14 cellular contexts compared by ENCODE assay signal in the genomic region with DNA sequence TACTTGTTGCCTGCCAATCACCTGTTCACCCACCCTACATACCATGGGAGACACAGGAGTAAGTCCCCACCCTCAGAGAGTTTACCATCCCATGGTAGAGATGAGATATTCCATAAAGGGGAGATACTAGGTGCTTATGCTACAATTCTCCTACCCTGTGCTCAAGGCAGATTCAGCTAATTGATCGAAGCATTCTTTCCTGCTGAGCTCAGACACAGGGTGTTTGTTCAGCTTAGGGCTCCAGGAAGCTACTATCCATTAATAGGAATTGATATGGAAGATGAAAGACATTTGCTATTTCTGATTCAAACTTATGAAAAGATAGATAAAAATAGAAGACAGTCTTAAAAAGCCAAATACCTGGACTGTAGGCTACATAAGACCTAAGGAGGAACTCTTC. TPM values are rescaled to one million over a fixed set of nuclear protein-coding genes. Genes with fewer than 3 reads are reported as not detected.
DNase-seq lines count a peak whose midpoint lies in the region; ATAC-seq, FAIRE-seq and TF ChIP-seq lines count a peak whose summit lies in the region.
"Had no signal": no experiment of that assay in that cellular context is flagged by ENCODE, and none has a peak within 500 bp of the region (broad histone marks: within the 10 kb centered on the region; RNA-seq: fewer than 3 reads in every experiment).

No MANE protein-coding gene starts in this region.

- intact Hi-C loops in Calu3 (cut with micrococcal nuclease; ENCODE audit: unreplicated experiment) = loop anchor here (2.0 kb wide), 1 partner anchor 14 kb away; no protein-coding TSS in a partner anchor
- intact Hi-C loops in pancreas (cut with DNase I) = no loop called here

- H3K4me3 ChIP-seq in hepatocyte (no peak overlapping the region), pancreas (no peak overlapping the region)

- FAIRE-seq in pancreas (lab: Jason Lieb, UNC) = no peak
- no peak for FAIRE-seq in D721Med (lab: Jason Lieb, UNC)

- H3K27me3 ChIP-seq in hepatocyte (peaks cover 6% of the 10 kb centered on the region), pancreas (no peaks in the 10 kb centered on the region)

- H3K4me1 ChIP-seq in hepatocyte (ENCODE audit: insufficient read depth) = peaks cover 19% of the 10 kb centered on the region
- H3K4me1 ChIP-seq in pancreas = no peaks in the 10 kb centered on the region

- H3K27ac Mint-ChIP-seq in Calu3 (ENCODE audit: unreplicated experiment) = peak overlapping the region; percentile 85
- H3K27ac Mint-ChIP-seq: CD14-positive monocyte; CD8-positive, alpha-beta T cell; HFFc6 had no signal

- peaks cover 4% of the 10 kb centered on the region for H3K36me3 Mint-ChIP-seq in Calu3 (ENCODE audit: insufficient read depth, unreplicated experiment)
- H3K36me3 Mint-ChIP-seq: CD14-positive monocyte; CD8-positive, alpha-beta T cell had no signal

- no peaks in the 10 kb centered on the region for H4K20me1 ChIP-seq in hepatocyte (ENCODE audit: insufficient read depth, poor library complexity, severe bottlenecking)

- TF ChIP-seq CTCF in Calu3 (IDR thresholded peaks at IDR 0.05; ENCODE audit: unreplicated experiment) = no peak
- no peak for TF ChIP-seq CTCF in hepatocyte (IDR thresholded peaks at IDR 0.05; ENCODE audit: poor library complexity)
- no peak for TF ChIP-seq CTCF in pancreas (IDR thresholded peaks at IDR 0.05)
- no peak for TF ChIP-seq CTCF in D721Med (IDR thresholded peaks at IDR 0.05; ENCODE audit: insufficient read depth, missing control alignments)

- H3K36me3 ChIP-seq in hepatocyte (replicated peaks; ENCODE audit: insufficient read depth, low read depth) = no peaks in the 10 kb centered on the region
- H3K36me3 ChIP-seq in pancreas = no peaks in the 10 kb centered on the region

- H3K27me3 Mint-ChIP-seq in Calu3 (ENCODE audit: unreplicated experiment) = no peaks in the 10 kb centered on the region

- H3K9me3 ChIP-seq in hepatocyte (ENCODE audit: low read depth) (no peaks in the 10 kb centered on the region), pancreas (no peaks in the 10 kb centered on the region)

- 81% methylated on average over 1 of the region's 1 CpG for WGBS in hepatocyte (ENCODE audit: low lambda C conversion rate, missing lambda C conversion rate)
- WGBS in pancreas, 2 donors = 50 to 56% methylated on average over 1 of the region's 1 CpG

- no peaks in the 10 kb centered on the region for H3K9me2 ChIP-seq in hepatocyte (replicated peaks; ENCODE audit: insufficient read depth)

- H3K4me1 Mint-ChIP-seq in Calu3 (ENCODE audit: low read depth, unreplicated experiment) = peaks cover 89% of the 10 kb centered on the region
- H3K4me1 Mint-ChIP-seq: CD14-positive monocyte had no signal

- H3K79me2 ChIP-seq in hepatocyte = no peaks in the 10 kb centered on the region

- ATAC-seq in pancreas (peak in 3 of 4 donors; percentile 60 to 67 (median 63)), HG03108 (IDR thresholded peaks at IDR 0.05; ENCODE audit: unreplicated experiment) (no peak)
- ATAC-seq: CD8-positive, alpha-beta T cell had no signal

- CTCF ChIA-PET in Calu3 (lab: Charles Lee) = interaction anchor here (0.9 to 1.0 kb wide), 2 partner anchors 11 to 20 kb away, joined by 3 read pairs; no protein-coding TSS in a partner anchor

- no peak overlapping the region for H3K4me2 ChIP-seq in hepatocyte

- H3K9me3 Mint-ChIP-seq in Calu3 (ENCODE audit: low read depth, unreplicated experiment) = no peaks in the 10 kb centered on the region
- H3K9me3 Mint-ChIP-seq: CD14-positive monocyte, HFFc6 had no signal

- peak overlapping the region; percentile 39 for H3K4me3 Mint-ChIP-seq in Calu3 (ENCODE audit: low read depth, unreplicated experiment)
- H3K4me3 Mint-ChIP-seq: CD14-positive monocyte; CD8-positive, alpha-beta T cell; HFFc6 had no signal

- no TSS peak for BruUV-seq in Calu3 (replicated peaks; lab: Mats Ljungman, UMichigan)

- H3K27ac ChIP-seq in hepatocyte (peak overlapping the region; percentile 15), pancreas (peak overlapping the region in 2 of 4 donors; percentile 39 to 55)

- no peak overlapping the region for H2AFZ ChIP-seq in hepatocyte

- DNase-seq in COLO668 (lab: John Stamatoyannopoulos, UW; ENCODE audit: unreplicated experiment) (peak; percentile 28), Calu3 (peak; percentile 30), hepatocyte (ENCODE audit: low spot score) (no peak), pancreas (no peak), D721Med (ENCODE audit: insufficient read length, low spot score) (no peak), NCI-H146 treated with DMSO at 0.1 percent for 48 hours (lab: John Stamatoyannopoulos, UW; ENCODE audit: unreplicated experiment) (no peak)
- DNase-seq: CD8-positive, alpha-beta T cell; HCEC 1CT; HFFc6; IMR-90; KBM-7 had no signal

RNA-seq across cellular contexts. Expression of a gene that starts 15.2 kb away (rescaled TPM):
- total RNA-seq in Calu3 (2022) (31.1 and 36.8 TPM in 2 replicates), hepatocyte (10.4 and 11.5 TPM in 2 replicates), pancreas (10 to 100 TPM in 2 of 6 donors, 1 to 10 TPM in 4; 2.5 to 15.4 (median 5.8) TPM)
- polyA plus RNA-seq in hepatocyte (1.6 and 1.7 TPM in 2 replicates), pancreas (10 to 100 TPM in 1 of 2 donors, 1 to 10 TPM in 1; 5.6 to 30.9 TPM)
- total RNA-seq: CD8-positive, alpha-beta T cell; HFFc6; IMR-90 had no signal
- polyA plus RNA-seq: BJ, CD14-positive monocyte, IMR-90 had no signal

Comparison
In these comparisons a context has a peak if more than half of its experiments do, and no peak if none do; other contexts are left out.
1. DNase-seq: peak in COLO668 (single experiment) and Calu3 (single experiment); none in hepatocyte (single experiment), pancreas (0 of 6), D721Med (single experiment) and NCI-H146 treated with DMSO at 0.1 percent for 48 hours (single experiment).